Comparison of ENCODE assay signal across 16 cellular contexts in genomic region chr6:5665173-5665572, GRCh38.
DNase-seq lines count a peak whose midpoint lies in the region; ATAC-seq, FAIRE-seq and TF ChIP-seq lines count a peak whose summit lies in the region.
"Had no signal": no experiment of that assay in that cellular context is flagged by ENCODE, and none has a peak within 500 bp of the region (broad histone marks: within the 10 kb centered on the region; RNA-seq: fewer than 3 reads in every experiment).

No MANE protein-coding gene starts in this region.

- in situ Hi-C loops in gastrocnemius medialis (cut with MboI; ENCODE audit: low sequenced_read_pairs in 4 of 4): no loop called here

- peak in 6 of 7 experiments; percentile 9 to 72 (median 28) for DNase-seq in CD8-positive, alpha-beta T cell
- DNase-seq in activated B cell treated with CpG ODN at 0.5 μM for 24 hours (peak; percentile 25), D721Med (ENCODE audit: insufficient read length, low spot score) (no peak), cerebellar cortex (ENCODE audit: low spot score) (no peak), BE2C (no peak), gastrocnemius medialis (no peak)
- DNase-seq: anterior cingulate cortex, Calu3, mesenchymal stem cell, NCI-H2029 treated with DMSO at 0.1 percent for 48 hours had no signal

- TF ChIP-seq POLR2A in gastrocnemius medialis (IDR thresholded peaks at IDR 0.05): no peak

- no peaks in the 10 kb centered on the region for H3K36me3 Mint-ChIP-seq in CD8-positive, alpha-beta T cell
- no peaks in the 10 kb centered on the region for H3K36me3 Mint-ChIP-seq in activated B cell treated with CpG ODN at 0.5 μM for 24 hours (ENCODE audit: low read depth)

- H3K27me3 Mint-ChIP-seq in CD8-positive, alpha-beta T cell (ENCODE audit: low read depth): no peaks in the 10 kb centered on the region
- no peaks in the 10 kb centered on the region for H3K27me3 Mint-ChIP-seq in activated B cell treated with CpG ODN at 0.5 μM for 24 hours

- intact Hi-C loops in CD8-positive, alpha-beta T cell (cut with DNase I, micrococcal nuclease): loop anchor here in 1 of 2 experiments (5.0 to 10.0 kb wide), 4 partner anchors 48 to 340 kb away; partner anchors contain the start of gene NRN1
- intact Hi-C loops in activated B cell treated with CpG ODN at 0.5 μM for 24 hours (cut with micrococcal nuclease): loop anchor here (2.0 kb wide), 1 partner anchor 16 kb away; no protein-coding TSS in a partner anchor
- intact Hi-C loops in gastrocnemius medialis (cut with DNase I; ENCODE audit: low total_unique reads): no loop called here

- H3K4me3 Mint-ChIP-seq in CD8-positive, alpha-beta T cell: peak overlapping the region; percentile 71
- peak overlapping the region; percentile 52 for H3K4me3 Mint-ChIP-seq in activated B cell treated with CpG ODN at 0.5 μM for 24 hours

- peak overlapping the region; percentile 94 for H3K27ac Mint-ChIP-seq in CD8-positive, alpha-beta T cell
- peak overlapping the region; percentile 74 for H3K27ac Mint-ChIP-seq in activated B cell treated with CpG ODN at 0.5 μM for 24 hours

- CTCF ChIA-PET in CD8-positive, alpha-beta T cell (lab: Charles Lee): interaction anchor here (0.9 to 1.6 kb wide), 4 partner anchors 38 to 522 kb away, joined by 3 to 5 read pairs (median 4); no protein-coding TSS in a partner anchor
- CTCF ChIA-PET in activated B cell treated with CpG ODN at 0.5 μM for 24 hours (lab: Charles Lee): interaction anchor here (1.0 kb wide), 1 partner anchor 63 kb away, joined by 3 read pairs; no protein-coding TSS in a partner anchor

- ATAC-seq in CD8-positive, alpha-beta T cell: peak; percentile 72
- ATAC-seq in GM21367 (IDR thresholded peaks at IDR 0.05; ENCODE audit: unreplicated experiment): peak; percentile 55
- peak; percentile 95 for ATAC-seq in activated B cell treated with CpG ODN at 0.5 μM for 24 hours (ENCODE audit: low read depth)
- peak; percentile 25 for ATAC-seq in esophagus mucosa
- no peak for ATAC-seq in gastrocnemius medialis

- no peaks in the 10 kb centered on the region for H3K9me3 ChIP-seq in CD8-positive, alpha-beta T cell (ENCODE audit: low read length)
- H3K9me3 ChIP-seq in BE2C (no peaks in the 10 kb centered on the region; the same call in 1 of the 2 replicates), gastrocnemius medialis (no peaks in the 10 kb centered on the region)

- H3K27me3 ChIP-seq in CD8-positive, alpha-beta T cell (ENCODE audit: insufficient read depth, low read length): no peaks in the 10 kb centered on the region
- H3K27me3 ChIP-seq in BE2C (no peaks in the 10 kb centered on the region), gastrocnemius medialis (no peaks in the 10 kb centered on the region)
- H3K27me3 ChIP-seq: hepatocyte had no signal

- H3K4me1 ChIP-seq in CD8-positive, alpha-beta T cell (ENCODE audit: insufficient read depth, low read length): peaks cover 64% of the 10 kb centered on the region
- H3K4me1 ChIP-seq in BE2C (peaks cover 26% of the 10 kb centered on the region), gastrocnemius medialis (no peaks in the 10 kb centered on the region)

- H3K27ac ChIP-seq in CD8-positive, alpha-beta T cell (ENCODE audit: low read depth, low read length): no peak overlapping the region
- H3K27ac ChIP-seq in gastrocnemius medialis: no peak overlapping the region
- H3K27ac ChIP-seq: hepatocyte had no signal

- POLR2A ChIA-PET in CD8-positive, alpha-beta T cell (lab: Charles Lee): interaction anchor here (0.6 to 1.7 kb wide), 8 partner anchors 10 to 1499 kb away, joined by 3 to 5 read pairs (median 4); no protein-coding TSS in a partner anchor
- POLR2A ChIA-PET in activated B cell treated with CpG ODN at 0.5 μM for 24 hours (lab: Charles Lee): no interaction called here

- no peak for TF ChIP-seq CTCF in CD8-positive, alpha-beta T cell (IDR thresholded peaks at IDR 0.05)
- TF ChIP-seq CTCF in activated B cell treated with CpG ODN at 0.5 μM for 24 hours (IDR thresholded peaks at IDR 0.05) (no peak), D721Med (IDR thresholded peaks at IDR 0.05; ENCODE audit: insufficient read depth, missing control alignments) (no peak), BE2C (IDR thresholded peaks at IDR 0.05; ENCODE audit: low read depth, low read length) (no peak), gastrocnemius medialis (IDR thresholded peaks at IDR 0.05 in 4 of 5, conservative IDR thresholded peaks at IDR 0.05 in 1 of 5) (no peak)

- no peak overlapping the region for H3K4me3 ChIP-seq in CD8-positive, alpha-beta T cell (ENCODE audit: low read depth, low read length)
- H3K4me3 ChIP-seq in BE2C (ENCODE audit: low read depth, low read length) (no peak overlapping the region), gastrocnemius medialis (no peak overlapping the region)
- H3K4me3 ChIP-seq: hepatocyte had no signal

- H3K36me3 ChIP-seq in CD8-positive, alpha-beta T cell (ENCODE audit: insufficient read depth, low read length): no peaks in the 10 kb centered on the region
- H3K36me3 ChIP-seq in BE2C (no peaks in the 10 kb centered on the region), gastrocnemius medialis (no peaks in the 10 kb centered on the region)

- no peaks in the 10 kb centered on the region for H3K9me3 Mint-ChIP-seq in CD8-positive, alpha-beta T cell
- H3K9me3 Mint-ChIP-seq in activated B cell treated with CpG ODN at 0.5 μM for 24 hours: no peaks in the 10 kb centered on the region

- FAIRE-seq in D721Med (lab: Jason Lieb, UNC): no peak
- FAIRE-seq: endometrium, RCC 7860, urothelium cell line had no signal

- H3K4me1 Mint-ChIP-seq in CD8-positive, alpha-beta T cell (ENCODE audit: low read depth): peaks cover 75% of the 10 kb centered on the region
- H3K4me1 Mint-ChIP-seq in activated B cell treated with CpG ODN at 0.5 μM for 24 hours: peaks cover 57% of the 10 kb centered on the region

Comparison
In these comparisons a context has a peak if more than half of its experiments do, and no peak if none do; other contexts are left out.
1. ATAC-seq: peak in CD8-positive, alpha-beta T cell (single experiment), GM21367 (single experiment), activated B cell treated with CpG ODN at 0.5 μM for 24 hours (single experiment) and esophagus mucosa (single experiment); none in gastrocnemius medialis (0 of 2).
2. DNase-seq: peak in CD8-positive, alpha-beta T cell (6 of 7) and activated B cell treated with CpG ODN at 0.5 μM for 24 hours (single experiment); none in D721Med (single experiment), cerebellar cortex (single experiment), BE2C (single experiment) and gastrocnemius medialis (0 of 2).